Comparison of ENCODE assay signal across 27 cellular contexts in the genomic region with DNA sequence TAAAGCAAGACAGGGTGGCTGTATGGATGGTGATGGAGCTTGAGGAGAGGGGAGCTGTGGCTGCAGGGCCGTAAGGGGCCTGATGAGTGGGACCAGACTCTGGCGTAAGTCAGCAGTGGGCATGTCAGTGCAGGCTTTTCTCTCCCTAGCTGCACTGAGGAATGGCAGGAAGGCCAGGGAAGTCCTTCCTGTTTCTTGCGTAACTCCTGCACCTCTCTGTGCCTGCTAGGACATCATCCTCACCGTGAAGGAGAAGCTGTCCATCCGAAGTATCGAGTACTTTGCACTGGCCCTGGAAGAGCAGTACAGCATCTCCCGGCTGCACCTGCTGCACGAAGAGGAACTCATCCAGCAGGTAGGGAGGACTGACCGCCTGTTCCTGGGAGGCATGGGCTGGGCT.
"Had no signal": no experiment of that assay in that cellular context is flagged by ENCODE, and none has a peak within 500 bp of the region (broad histone marks: within the 10 kb centered on the region; RNA-seq: fewer than 3 reads in every experiment).

No MANE protein-coding gene starts in this region.

- H3K4me1 Mint-ChIP-seq: activated B cell treated with CpG ODN at 0.5 μM for 24 hours; activated CD4-positive, alpha-beta T cell treated with anti-CD3 and anti-CD28 coated beads for 36 hours; activated naive CD8-positive, alpha-beta T cell treated with anti-CD3 and anti-CD28 coated beads for 36 hours; naive thymus-derived CD8-positive, alpha-beta T cell; stimulated activated effector memory CD8-positive, alpha-beta T cell treated with anti-CD3 and anti-CD28 coated beads, Interleukin-12 subunit alpha, Interleukin-12 subunit beta, amount 100 ng/mL, for 72 hours; stimulated activated naive CD8-positive, alpha-beta T cell treated with anti-CD3 and anti-CD28 coated beads, Interleukin-15, amount 100 ng/mL, for 72 hours had no signal

- H3K27me3 ChIP-seq: ovary, right atrium auricular region had no signal

- H3K36me3 ChIP-seq: cardiac muscle cell, left ventricle myocardium inferior, neural progenitor cell, ovary, right atrium auricular region, tibial artery had no signal

- DNase-seq: activated B cell treated with CpG ODN at 0.5 μM for 24 hours; activated CD4-positive, alpha-beta T cell treated with anti-CD3 and anti-CD28 coated beads for 36 hours; activated CD4-positive, alpha-beta T cell treated with anti-CD3 and anti-CD28 coated beads, Interleukin-2, amount 50 U/mL, for 4 hours; activated CD8-positive, alpha-beta memory T cell treated with anti-CD3 and anti-CD28 coated beads, Interleukin-2, amount 50 U/mL, for 48 hours; activated naive CD4-positive, alpha-beta T cell; activated naive CD8-positive, alpha-beta T cell treated with anti-CD3 and anti-CD28 coated beads for 36 hours; activated T-cell treated with anti-CD3 and anti-CD28 coated beads, Interleukin-2, amount 50 U/mL, for 4 hours; erythroblast; foreskin melanocyte; glutamatergic neuron; hippocampal formation; left ventricle myocardium inferior; naive thymus-derived CD8-positive, alpha-beta T cell; ovary; psoas muscle; stimulated activated CD4-positive, alpha-beta T cell treated with anti-CD3 and anti-CD28 coated beads, Interleukin-1b, Interleukin-23, amount 100 ng/mL, for 48 hours; stimulated activated naive CD8-positive, alpha-beta T cell treated with anti-CD3 and anti-CD28 coated beads, Interleukin-15, amount 100 ng/mL, for 72 hours; T-helper 17 cell; tibial artery had no signal

- H3K27ac Mint-ChIP-seq: activated B cell treated with CpG ODN at 0.5 μM for 24 hours; activated CD4-positive, alpha-beta T cell treated with anti-CD3 and anti-CD28 coated beads for 36 hours; activated naive CD8-positive, alpha-beta T cell treated with anti-CD3 and anti-CD28 coated beads for 36 hours; activated T-helper 2 cell treated with anti-CD3 and anti-CD28 coated beads, Interferon-gamma antibody, Interleukin-2, Interleukin-4, amounts not matched to agents 10 μg/mL and 5 μg/mL and 100 μg/mL, durations not matched to agents 14 hours and 24 hours and 36 hours; mesothelial cell of epicardium; naive thymus-derived CD8-positive, alpha-beta T cell; neural progenitor cell; stimulated activated effector memory CD8-positive, alpha-beta T cell treated with anti-CD3 and anti-CD28 coated beads, Interleukin-12 subunit alpha, Interleukin-12 subunit beta, amount 100 ng/mL, for 72 hours; stimulated activated naive CD8-positive, alpha-beta T cell treated with anti-CD3 and anti-CD28 coated beads, Interleukin-15, amount 100 ng/mL, for 72 hours; T-helper 17 cell had no signal

- H3K4me3 Mint-ChIP-seq: activated B cell treated with CpG ODN at 0.5 μM for 24 hours; activated CD4-positive, alpha-beta T cell treated with anti-CD3 and anti-CD28 coated beads for 36 hours; activated naive CD8-positive, alpha-beta T cell treated with anti-CD3 and anti-CD28 coated beads for 36 hours; activated T-cell treated with anti-CD3 and anti-CD28 coated beads, Interleukin-2, amount 50 U/mL, for 4 hours; mesothelial cell of epicardium; naive thymus-derived CD8-positive, alpha-beta T cell; neural progenitor cell; stimulated activated effector memory CD8-positive, alpha-beta T cell treated with anti-CD3 and anti-CD28 coated beads, Interleukin-12 subunit alpha, Interleukin-12 subunit beta, amount 100 ng/mL, for 72 hours; stimulated activated naive CD8-positive, alpha-beta T cell treated with anti-CD3 and anti-CD28 coated beads, Interleukin-15, amount 100 ng/mL, for 72 hours; T-helper 17 cell had no signal

- H3K4me3 ChIP-seq: cardiac muscle cell, left ventricle myocardium inferior, neural progenitor cell, ovary, psoas muscle, right atrium auricular region, skin epidermis, tibial artery had no signal

- H3K4me1 ChIP-seq: left ventricle myocardium inferior, psoas muscle, right atrium auricular region, tibial artery had no signal

- H3K9ac ChIP-seq: neural progenitor cell had no signal

- H3K27ac ChIP-seq: cardiac muscle cell, left ventricle myocardium inferior, neural progenitor cell, ovary, psoas muscle, right atrium auricular region, skin epidermis, tibial artery had no signal

- H3K27me3 Mint-ChIP-seq: activated naive CD8-positive, alpha-beta T cell treated with anti-CD3 and anti-CD28 coated beads for 36 hours had no signal

- H2AFZ ChIP-seq: neural progenitor cell had no signal

- H3K4me2 ChIP-seq: neural progenitor cell had no signal

- FAIRE-seq: urothelium cell line had no signal

- H3K9me3 ChIP-seq: left ventricle myocardium inferior, ovary, psoas muscle, right atrium auricular region, tibial artery had no signal

- H3K9me3 Mint-ChIP-seq: activated B cell treated with CpG ODN at 0.5 μM for 24 hours; activated naive CD8-positive, alpha-beta T cell treated with anti-CD3 and anti-CD28 coated beads for 36 hours; activated T-cell treated with anti-CD3 and anti-CD28 coated beads, Interleukin-2, amount 50 U/mL, for 4 hours; activated T-helper 2 cell treated with anti-CD3 and anti-CD28 coated beads, Interferon-gamma antibody, Interleukin-2, Interleukin-4, amounts not matched to agents 10 μg/mL and 5 μg/mL and 100 μg/mL, durations not matched to agents 14 hours and 24 hours and 36 hours; mesothelial cell of epicardium; naive thymus-derived CD8-positive, alpha-beta T cell; neural progenitor cell; stimulated activated effector memory CD8-positive, alpha-beta T cell treated with anti-CD3 and anti-CD28 coated beads, Interleukin-12 subunit alpha, Interleukin-12 subunit beta, amount 100 ng/mL, for 72 hours; stimulated activated naive CD8-positive, alpha-beta T cell treated with anti-CD3 and anti-CD28 coated beads, Interleukin-15, amount 100 ng/mL, for 72 hours had no signal

- ATAC-seq: activated CD4-positive, alpha-beta T cell treated with anti-CD3 and anti-CD28 coated beads for 36 hours; activated T-cell treated with anti-CD3 and anti-CD28 coated beads, Interleukin-2, amount 50 U/mL, for 4 hours; naive thymus-derived CD8-positive, alpha-beta T cell; psoas muscle; stimulated activated effector memory CD8-positive, alpha-beta T cell treated with anti-CD3 and anti-CD28 coated beads, Interleukin-12 subunit alpha, Interleukin-12 subunit beta, amount 100 ng/mL, for 72 hours; stimulated activated naive CD8-positive, alpha-beta T cell treated with anti-CD3 and anti-CD28 coated beads, Interleukin-15, amount 100 ng/mL, for 72 hours; T-helper 17 cell had no signal

- H3K36me3 Mint-ChIP-seq: activated naive CD8-positive, alpha-beta T cell treated with anti-CD3 and anti-CD28 coated beads for 36 hours; mesothelial cell of epicardium; naive thymus-derived CD8-positive, alpha-beta T cell; neural progenitor cell; stimulated activated effector memory CD8-positive, alpha-beta T cell treated with anti-CD3 and anti-CD28 coated beads, Interleukin-12 subunit alpha, Interleukin-12 subunit beta, amount 100 ng/mL, for 72 hours had no signal
